8 cellular contexts compared by ENCODE assay signal in the genomic region with DNA sequence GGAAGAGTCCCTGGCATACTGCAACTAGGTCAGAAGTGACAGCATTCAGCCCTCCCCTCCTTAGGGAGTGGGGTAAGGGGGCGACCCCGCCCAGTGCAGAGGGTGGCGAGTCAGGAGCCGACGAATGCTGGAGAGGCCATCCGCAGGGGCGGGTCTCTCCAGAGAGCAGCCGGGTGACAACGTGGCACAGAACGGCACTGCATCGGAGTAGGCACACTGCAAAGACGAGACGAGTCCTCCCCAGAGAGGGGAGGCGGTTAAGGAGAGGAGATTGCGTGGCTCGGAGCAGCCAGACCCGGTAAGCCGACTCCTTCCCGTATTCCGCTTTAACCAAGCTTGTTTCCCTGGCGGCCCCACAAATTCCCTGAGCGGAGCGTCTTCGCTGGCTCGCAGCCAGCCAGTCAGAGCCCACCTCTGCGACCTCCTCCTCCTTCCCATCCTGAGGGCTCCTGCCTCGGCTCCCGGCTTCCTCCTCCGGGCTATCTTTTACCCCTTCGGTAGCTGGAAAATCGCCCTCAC. TPM values are rescaled to one million over a fixed set of nuclear protein-coding genes. Genes with fewer than 3 reads are reported as not detected.
A peak's percentile ranks its signal among the peaks of the same experiment; 100 is the strongest.
DNase-seq lines count a peak whose midpoint lies in the region; ATAC-seq lines count a peak whose summit lies in the region.

No MANE protein-coding gene starts in this region.

- H3K36me3 Mint-ChIP-seq in activated T-cell treated with anti-CD3 and anti-CD28 coated beads, Interleukin-2, amount 50 U/mL, for 4 hours (ENCODE audit: insufficient read depth), result no peaks in the 10 kb centered on the region
- no peaks in the 10 kb centered on the region for H3K36me3 Mint-ChIP-seq in activated naive CD8-positive, alpha-beta T cell treated with anti-CD3 and anti-CD28 coated beads, Interleukin-2, amount 50 U/mL, for 24 hours (ENCODE audit: low read depth)

- peaks cover 4% of the 10 kb centered on the region for H3K4me1 Mint-ChIP-seq in activated T-cell treated with anti-CD3 and anti-CD28 coated beads, Interleukin-2, amount 50 U/mL, for 4 hours (ENCODE audit: low read depth)
- H3K4me1 Mint-ChIP-seq in activated naive CD8-positive, alpha-beta T cell treated with anti-CD3 and anti-CD28 coated beads, Interleukin-2, amount 50 U/mL, for 24 hours, result peaks cover 7% of the 10 kb centered on the region

- peak overlapping the region; percentile 50 for H3K4me3 Mint-ChIP-seq in activated T-cell treated with anti-CD3 and anti-CD28 coated beads, Interleukin-2, amount 50 U/mL, for 4 hours
- peak overlapping the region; percentile 43 for H3K4me3 Mint-ChIP-seq in activated naive CD8-positive, alpha-beta T cell treated with anti-CD3 and anti-CD28 coated beads, Interleukin-2, amount 50 U/mL, for 24 hours

- peak overlapping the region; percentile 46 for H3K4me3 ChIP-seq in iPS-11a (ENCODE audit: low read depth, low read length)

- DNase-seq in activated T-cell treated with anti-CD3 and anti-CD28 coated beads, Interleukin-2, amount 50 U/mL, for 4 hours, result peak; percentile 4
- DNase-seq in activated T-cell treated with anti-CD3 and anti-CD28 coated beads for 4 hours (no peak), AML-193 (lab: John Stamatoyannopoulos, UW) (no peak)
- DNase-seq in activated naive CD8-positive, alpha-beta T cell treated with anti-CD3 and anti-CD28 coated beads, Interleukin-2, amount 50 U/mL, for 24 hours, result peak; percentile 3
- peak; percentile 7 for DNase-seq in stimulated activated naive CD8-positive, alpha-beta T cell treated with anti-CD3 and anti-CD28 coated beads, Interleukin-15, Interleukin-2, amounts not matched to agents 100 U/mL and 50 U/mL, for 24 hours

- no peak overlapping the region for H3K27ac Mint-ChIP-seq in activated naive CD8-positive, alpha-beta T cell treated with anti-CD3 and anti-CD28 coated beads, Interleukin-2, amount 50 U/mL, for 24 hours

- peak; percentile 48 to 73 for ATAC-seq in activated T-cell treated with anti-CD3 and anti-CD28 coated beads, Interleukin-2, amount 50 U/mL, for 4 hours
- ATAC-seq in activated naive CD8-positive, alpha-beta T cell treated with anti-CD3 and anti-CD28 coated beads, Interleukin-2, amount 50 U/mL, for 24 hours, result no peak
- peak; percentile 49 for ATAC-seq in stimulated activated naive CD8-positive, alpha-beta T cell treated with anti-CD3 and anti-CD28 coated beads, Interleukin-15, Interleukin-2, amounts not matched to agents 100 U/mL and 50 U/mL, for 24 hours
- ATAC-seq in HG03469 (IDR thresholded peaks at IDR 0.05; ENCODE audit: unreplicated experiment) (no peak), GM21717 (IDR thresholded peaks at IDR 0.05; ENCODE audit: unreplicated experiment) (no peak)

- H3K9me3 Mint-ChIP-seq in activated T-cell treated with anti-CD3 and anti-CD28 coated beads, Interleukin-2, amount 50 U/mL, for 4 hours, result no peaks in the 10 kb centered on the region
- H3K9me3 Mint-ChIP-seq in activated naive CD8-positive, alpha-beta T cell treated with anti-CD3 and anti-CD28 coated beads, Interleukin-2, amount 50 U/mL, for 24 hours, result no peaks in the 10 kb centered on the region

- H3K27me3 Mint-ChIP-seq in activated T-cell treated with anti-CD3 and anti-CD28 coated beads, Interleukin-2, amount 50 U/mL, for 4 hours (ENCODE audit: low read depth), result peaks cover 7% of the 10 kb centered on the region
- peaks cover 14% of the 10 kb centered on the region for H3K27me3 Mint-ChIP-seq in activated naive CD8-positive, alpha-beta T cell treated with anti-CD3 and anti-CD28 coated beads, Interleukin-2, amount 50 U/mL, for 24 hours

RNA-seq across cellular contexts. Expression of gene LINC00632, which starts 54.9 kb away (rescaled TPM):
- total RNA-seq in activated T-cell treated with anti-CD3 and anti-CD28 coated beads, Interleukin-2, amount 50 U/mL, for 4 hours, result 1 to 10 TPM in 1 of 3 donors, under 1 TPM in 2; 0.38 to 1.4 (median 0.48) TPM

Comparison
In these comparisons a context has a peak if more than half of its experiments do, and no peak if none do; other contexts are left out.
1. DNase-seq: peak in activated T-cell treated with anti-CD3 and anti-CD28 coated beads, Interleukin-2, amount 50 U/mL, for 4 hours (single experiment), activated naive CD8-positive, alpha-beta T cell treated with anti-CD3 and anti-CD28 coated beads, Interleukin-2, amount 50 U/mL, for 24 hours (single experiment) and stimulated activated naive CD8-positive, alpha-beta T cell treated with anti-CD3 and anti-CD28 coated beads, Interleukin-15, Interleukin-2, amounts not matched to agents 100 U/mL and 50 U/mL, for 24 hours (single experiment); none in activated T-cell treated with anti-CD3 and anti-CD28 coated beads for 4 hours (single experiment) and AML-193 (0 of 2).
2. ATAC-seq: peak in activated T-cell treated with anti-CD3 and anti-CD28 coated beads, Interleukin-2, amount 50 U/mL, for 4 hours (2 of 2) and stimulated activated naive CD8-positive, alpha-beta T cell treated with anti-CD3 and anti-CD28 coated beads, Interleukin-15, Interleukin-2, amounts not matched to agents 100 U/mL and 50 U/mL, for 24 hours (single experiment); none in activated naive CD8-positive, alpha-beta T cell treated with anti-CD3 and anti-CD28 coated beads, Interleukin-2, amount 50 U/mL, for 24 hours (single experiment), HG03469 (single experiment) and GM21717 (single experiment).